ENCODE assay signal across 20 cellular contexts in the genomic region with DNA sequence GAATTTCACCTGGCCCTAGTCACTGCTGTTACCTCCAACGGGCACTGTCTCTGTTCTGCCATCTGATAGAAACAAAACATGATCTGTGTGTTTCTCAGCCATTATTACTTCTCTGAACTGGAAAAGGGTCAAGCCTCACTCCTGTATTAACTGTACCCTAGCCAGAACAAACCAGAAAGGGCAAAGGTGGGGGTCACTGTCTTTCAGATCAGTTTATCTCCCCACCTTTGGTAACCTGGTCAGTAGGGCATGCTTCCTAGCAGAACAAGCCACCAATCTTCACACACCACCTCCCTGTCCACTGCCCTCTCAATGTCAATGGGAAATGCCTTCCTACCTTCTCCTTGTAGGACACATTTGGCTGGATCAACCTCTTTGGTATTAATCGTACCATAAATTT. TPM values are rescaled to one million over a fixed set of nuclear protein-coding genes. Genes with fewer than 3 reads are reported as not detected.
DNase-seq lines count a peak whose midpoint lies in the region; ATAC-seq, FAIRE-seq and TF ChIP-seq lines count a peak whose summit lies in the region.
"Had no signal": no experiment of that assay in that cellular context is flagged by ENCODE, and none has a peak within 500 bp of the region (broad histone marks: within the 10 kb centered on the region; RNA-seq: fewer than 3 reads in every experiment).

No MANE protein-coding gene starts in this region.

- H3K79me2 ChIP-seq in HepG2 (ENCODE audit: insufficient read depth, low read length), result no peaks in the 10 kb centered on the region

- WGBS in liver, result 52% methylated on average over 2 of the region's 2 CpGs
- 73% methylated on average over 2 of the region's 2 CpGs for WGBS in HepG2 (ENCODE audit: low lambda C conversion rate)
- 91% methylated on average over 2 of the region's 2 CpGs for WGBS in mesenchymal stem cell
- WGBS in psoas muscle, 3 donors, result 24 to 54% (median 30%) methylated on average over 2 of the region's 2 CpGs

- TF ChIP-seq CTCF in liver (IDR thresholded peaks at IDR 0.05; ENCODE audit: low read depth, low read length, missing input control) (no peak), HepG2 (CRISPR knock-in tag; IDR thresholded peaks at IDR 0.05) (no peak), psoas muscle (IDR thresholded peaks at IDR 0.05) (no peak)

- H3K4me1 ChIP-seq in liver (ENCODE audit: control insufficient read depth in 4 of 4, insufficient read depth in 4 of 4, low read length in 3 of 4) (peaks cover 5 to 30% (median 17%) of the 10 kb centered on the region in 4 donors), HepG2 (ENCODE audit: insufficient read depth, low read length) (peaks cover 19% of the 10 kb centered on the region), mesenchymal stem cell (ENCODE audit: control insufficient read depth, insufficient read depth, low read depth, low read length) (peaks cover 10% of the 10 kb centered on the region), psoas muscle (peaks cover 46% of the 10 kb centered on the region)

- POLR2A ChIA-PET in HepG2 (lab: Yijun Ruan, JAX), result no interaction called here

- no peak overlapping the region for H2BK15ac ChIP-seq in mesenchymal stem cell (ENCODE audit: low read depth, poor library complexity, severe bottlenecking)

- no TSS peak for BruUV-seq in HepG2 (replicated peaks; lab: Mats Ljungman, UMichigan)

- no peak for TF ChIP-seq EP300 in HepG2 (IDR thresholded peaks at IDR 0.05; ENCODE audit: low read depth in 2 of 2, low read length in 2 of 2)
- no peak for TF ChIP-seq EP300 in HepG2 (CRISPR knock-in tag; IDR thresholded peaks at IDR 0.05; ENCODE audit: borderline replicate concordance)

- H3K18ac ChIP-seq in mesenchymal stem cell (ENCODE audit: low read depth in 1 of 2, low read length in 2 of 2), result no peak overlapping the region

- H3K23ac ChIP-seq in mesenchymal stem cell (ENCODE audit: low read length in 2 of 2), result no peak overlapping the region

- intact Hi-C loops in HepG2 (cut with micrococcal nuclease; ENCODE audit: unreplicated experiment) (no loop called here), psoas muscle (cut with DNase I) (loop anchor here in 1 of 2 donors (2.0 to 5.0 kb wide), 2 partner anchors 21 to 35 kb away; no protein-coding TSS in a partner anchor)

- H3K14ac ChIP-seq in mesenchymal stem cell (ENCODE audit: low read length in 2 of 2), result no peak overlapping the region

- no peaks in the 10 kb centered on the region for H3K79me1 ChIP-seq in mesenchymal stem cell (replicated peaks; ENCODE audit: low read length, poor library complexity, severe bottlenecking)

- FAIRE-seq in HepG2 (lab: Jason Lieb, UNC), result no peak
- FAIRE-seq: GM12892, GM18507 had no signal

- TF ChIP-seq RAD21 in liver (IDR thresholded peaks at IDR 0.05) (no peak), HepG2 (CRISPR knock-in tag; IDR thresholded peaks at IDR 0.05) (no peak)

- H3K36me3 ChIP-seq in liver (ENCODE audit: control insufficient read depth in 4 of 4, insufficient read depth in 3 of 4, low read depth in 1 of 4, low read length in 3 of 4), result no peaks in the 10 kb centered on the region
- H3K36me3 ChIP-seq in HepG2 (replicated peaks in 1 of 2; ENCODE audit: control insufficient read depth in 1 of 2, insufficient read depth in 2 of 2, low read length in 2 of 2), result peaks cover 0 to 1% of the 10 kb centered on the region in 2 experiments; a peak in 2 of 5 replicates
- peaks cover 3 to 13% of the 10 kb centered on the region in 2 experiments for H3K36me3 ChIP-seq in mesenchymal stem cell (ENCODE audit: control insufficient read depth in 1 of 2, insufficient read depth in 2 of 2, low read depth in 1 of 2, low read length in 2 of 2)
- peaks cover 0 to 42% of the 10 kb centered on the region in 2 donors for H3K36me3 ChIP-seq in psoas muscle (ENCODE audit: insufficient read depth in 1 of 2, low read depth in 1 of 2)

- DNase-seq in HepG2 (ENCODE audit: low spot score) (no peak), mesenchymal stem cell (no peak), psoas muscle (no peak), SHP77 (lab: John Stamatoyannopoulos, UW) (no peak)
- no peak for DNase-seq in stimulated activated CD4-positive, alpha-beta T cell treated with anti-CD3 and anti-CD28 coated beads, Interleukin-1b, Interleukin-23, amount 100 ng/mL, for 48 hours
- DNase-seq: 8988T; CD4-positive, alpha-beta memory T cell; DMS153; DMS79; GDM1; H7; IMR-90 had no signal

- no peak overlapping the region for H2BK120ac ChIP-seq in mesenchymal stem cell (ENCODE audit: low read depth, low read length)

- no peak for ATAC-seq in HepG2
- ATAC-seq in psoas muscle, result no peak
- ATAC-seq in GM18861 (IDR thresholded peaks at IDR 0.05; ENCODE audit: unreplicated experiment), result no peak
- ATAC-seq in HG02798 (IDR thresholded peaks at IDR 0.05; ENCODE audit: poor library complexity, unreplicated experiment), result no peak
- ATAC-seq: GM23338 had no signal

- H3K4me2 ChIP-seq in HepG2 (ENCODE audit: low read depth, low read length) (no peak overlapping the region), mesenchymal stem cell (ENCODE audit: low read length, poor library complexity, severe bottlenecking) (no peak overlapping the region)
- H3K4me2 ChIP-seq: BLaER1, GM23338 had no signal

- no peak overlapping the region for H2BK5ac ChIP-seq in mesenchymal stem cell (ENCODE audit: low read depth, low read length, poor library complexity, severe bottlenecking)

- no peak overlapping the region for H3K4ac ChIP-seq in mesenchymal stem cell (ENCODE audit: low read depth in 1 of 2, low read length in 2 of 2)

- no peaks in the 10 kb centered on the region for H4K20me1 ChIP-seq in HepG2 (ENCODE audit: insufficient read depth, low read length)
- H4K20me1 ChIP-seq: BLaER1 had no signal

- in situ Hi-C loops in HepG2 (cut with HindIII; ENCODE audit: extremely low pct_ligation_motif_present, low pct_unique_long_range_greater_than_20kb), result no loop called here

- CTCF ChIA-PET in HepG2 (lab: Yijun Ruan, JAX; ENCODE audit: low intra/inter-chr PET ratio, low total read pairs), result no interaction called here

- H3K4me3 ChIP-seq in liver (ENCODE audit: low read depth in 1 of 3, low read length in 3 of 3) (no peak overlapping the region), HepG2 (replicated peaks in 1 of 3; ENCODE audit: insufficient read depth in 1 of 3, low read depth in 2 of 3, low read length in 3 of 3) (no peak overlapping the region), mesenchymal stem cell (ENCODE audit: insufficient read depth in 1 of 2, low read depth in 1 of 2, low read length in 2 of 2) (no peak overlapping the region), psoas muscle (peak overlapping the region; percentile 78)
- H3K4me3 ChIP-seq: BLaER1, GM23338 had no signal

- H2AK5ac ChIP-seq in mesenchymal stem cell (ENCODE audit: low read length, severe bottlenecking), result no peak overlapping the region

- no peak for TF ChIP-seq POLR2A in HepG2 (IDR thresholded peaks at IDR 0.05; ENCODE audit: insufficient read depth in 1 of 2, low read depth in 2 of 2, low read length in 2 of 2)

- no peaks in the 10 kb centered on the region for H3K27me3 ChIP-seq in liver (ENCODE audit: control insufficient read depth in 4 of 4, insufficient read depth in 4 of 4, low read length in 3 of 4)
- H3K27me3 ChIP-seq in HepG2 (ENCODE audit: control insufficient read depth in 1 of 2, insufficient read depth in 2 of 2, low read length in 2 of 2), result no peaks in the 10 kb centered on the region; a peak in 1 of 5 replicates
- H3K27me3 ChIP-seq in mesenchymal stem cell (ENCODE audit: control insufficient read depth in 1 of 2, insufficient read depth in 1 of 2, low read length in 2 of 2), result no peaks in the 10 kb centered on the region
- no peaks in the 10 kb centered on the region for H3K27me3 ChIP-seq in psoas muscle (ENCODE audit: insufficient read depth in 3 of 3, low read length in 2 of 3)

- no peak overlapping the region for H4K8ac ChIP-seq in mesenchymal stem cell (ENCODE audit: low read length)

- no peak overlapping the region for H3K27ac ChIP-seq in liver (ENCODE audit: low read depth in 1 of 2, low read length in 2 of 2)
- H3K27ac ChIP-seq in HepG2 (ENCODE audit: extremely low read length, insufficient read depth, low read length), result no peak overlapping the region
- H3K27ac ChIP-seq in mesenchymal stem cell (ENCODE audit: low read length, poor library complexity, severe bottlenecking), result no peak overlapping the region
- H3K27ac ChIP-seq in psoas muscle, result peak overlapping the region; percentile 95
- H3K27ac ChIP-seq: BLaER1, HL-60 had no signal

- no peak overlapping the region for H2BK12ac ChIP-seq in mesenchymal stem cell (ENCODE audit: low read length in 2 of 2)

- H4K91ac ChIP-seq in mesenchymal stem cell (ENCODE audit: low read length), result peak overlapping the region; percentile 25

- H3K9ac ChIP-seq in liver (ENCODE audit: low read depth in 1 of 2, low read length in 2 of 2) (no peak overlapping the region), HepG2 (ENCODE audit: insufficient read depth, low read depth, low read length) (no peak overlapping the region), mesenchymal stem cell (ENCODE audit: low read length) (no peak overlapping the region)
- H3K9ac ChIP-seq: BLaER1 had no signal

- H3K9me3 ChIP-seq in liver (ENCODE audit: control insufficient read depth in 4 of 4, low read length in 3 of 4) (no peaks in the 10 kb centered on the region), HepG2 (ENCODE audit: low read length) (no peaks in the 10 kb centered on the region), mesenchymal stem cell (ENCODE audit: control insufficient read depth, low read length) (no peaks in the 10 kb centered on the region), psoas muscle (no peaks in the 10 kb centered on the region)
- H3K9me3 ChIP-seq: BLaER1 had no signal

- H2AFZ ChIP-seq in HepG2 (ENCODE audit: low read length) (no peak overlapping the region), mesenchymal stem cell (ENCODE audit: low read depth, low read length) (no peak overlapping the region)
- H2AFZ ChIP-seq: GM23338 had no signal

RNA-seq across cellular contexts. Expression of gene TRIM45, which starts 3.9 kb away (rescaled TPM):
- 1 to 10 TPM in 1 of 2 donors, under 1 TPM in 1; 0.59 to 1.5 TPM for total RNA-seq in liver
- polyA plus RNA-seq in liver, result under 1 TPM; 0.28 to 0.44 TPM
- total RNA-seq in HepG2 (2016; rRNA removed; fragmentation: Illumina TruSeq; extraction: Trizol), result 1.5 and 1.9 TPM in 2 replicates
- total RNA-seq in HepG2 (2016; cell fraction: cytosol; rRNA removed; fragmentation: Illumina TruSeq; extraction: Trizol; ENCODE audit: low read depth), result 0.35 and 1.0 TPM in 2 replicates
- total RNA-seq in HepG2 (2016; cell fraction: insoluble cytoplasmic fraction; rRNA removed; fragmentation: Illumina TruSeq; extraction: Trizol), result 1.7 and 2.3 TPM in 2 replicates
- total RNA-seq in HepG2 (2016; cell fraction: membrane; rRNA removed; fragmentation: Illumina TruSeq; extraction: Trizol), result 1.1 TPM in 2 replicates
- 2.7 and 3.3 TPM in 2 replicates for total RNA-seq in HepG2 (2016; cell fraction: nucleus; rRNA removed; fragmentation: Illumina TruSeq; extraction: Trizol)
- 2.3 and 2.8 TPM in 2 replicates for polyA plus RNA-seq in HepG2 (2011; rRNA removed)
- polyA plus RNA-seq in HepG2 (2011; cell fraction: cytosol; rRNA removed), result 1.1 and 1.2 TPM in 2 replicates
- 6.0 TPM in 2 replicates for polyA plus RNA-seq in HepG2 (2011; cell fraction: nucleus; rRNA removed)
- polyA plus RNA-seq in HepG2 (2012), result 1.0 and 1.7 TPM in 2 replicates
- 0.08 and 0.17 TPM in 2 replicates for polyA plus RNA-seq in HepG2 (2016; cell fraction: cytosol; fragmentation: Illumina TruSeq; extraction: Trizol; ENCODE audit: low read depth)
- 1.0 and 1.4 TPM in 2 replicates for polyA plus RNA-seq in HepG2 (2016; cell fraction: insoluble cytoplasmic fraction; fragmentation: Illumina TruSeq; extraction: Trizol; ENCODE audit: low read depth)
- polyA plus RNA-seq in HepG2 (2016; cell fraction: membrane; fragmentation: Illumina TruSeq; extraction: Trizol; ENCODE audit: low read depth), result 0.38 and 0.47 TPM in 2 replicates
- polyA plus RNA-seq in HepG2 (2016; cell fraction: nucleus; fragmentation: Illumina TruSeq; extraction: Trizol; ENCODE audit: insufficient read depth, low read depth), result 9.8 and 10.9 TPM in 2 replicates
- polyA minus RNA-seq in HepG2 (2011; rRNA and poly(A)+ RNA removed; ENCODE audit: low replicate concordance), result 0.48 and 6.0 TPM in 2 replicates
- polyA minus RNA-seq in HepG2 (2011; cell fraction: cytosol; rRNA and poly(A)+ RNA removed), result 0.30 and 0.44 TPM in 2 replicates
- 1.0 and 1.4 TPM in 2 replicates for polyA minus RNA-seq in HepG2 (2011; cell fraction: nucleus; rRNA and poly(A)+ RNA removed)
- polyA plus RNA-seq in mesenchymal stem cell (2013, experiment 1 of 2), result 1.7 TPM
- polyA plus RNA-seq in mesenchymal stem cell (2013, experiment 2 of 2), result 1.8 TPM
- 10 to 100 TPM in 3 of 4 donors, 1 to 10 TPM in 1; 7.3 to 25.4 (median 13.2) TPM for total RNA-seq in psoas muscle
- polyA plus RNA-seq in psoas muscle, result 10 to 100 TPM in 1 of 3 donors, 1 to 10 TPM in 2; 3.3 to 17.1 (median 8.4) TPM

RNA-seq across cellular contexts. Expression of gene TTF2, which starts 57.6 kb away (rescaled TPM):
- 10 to 100 TPM in 1 of 2 donors, 1 to 10 TPM in 1; 2.8 to 16.9 TPM for total RNA-seq in liver
- 1 to 10 TPM; 1.3 to 2.8 TPM for polyA plus RNA-seq in liver
- 48.9 and 58.0 TPM in 2 replicates for total RNA-seq in HepG2 (2016; rRNA removed; fragmentation: Illumina TruSeq; extraction: Trizol)
- total RNA-seq in HepG2 (2016; cell fraction: cytosol; rRNA removed; fragmentation: Illumina TruSeq; extraction: Trizol; ENCODE audit: low read depth), result 3.5 and 4.8 TPM in 2 replicates
- total RNA-seq in HepG2 (2016; cell fraction: insoluble cytoplasmic fraction; rRNA removed; fragmentation: Illumina TruSeq; extraction: Trizol), result 45.2 and 56.7 TPM in 2 replicates
- total RNA-seq in HepG2 (2016; cell fraction: membrane; rRNA removed; fragmentation: Illumina TruSeq; extraction: Trizol), result 6.4 and 10.0 TPM in 2 replicates
- 60.7 and 62.4 TPM in 2 replicates for total RNA-seq in HepG2 (2016; cell fraction: nucleus; rRNA removed; fragmentation: Illumina TruSeq; extraction: Trizol)
- 12.7 and 12.8 TPM in 2 replicates for polyA plus RNA-seq in HepG2 (2011; rRNA removed)
- 6.0 and 7.1 TPM in 2 replicates for polyA plus RNA-seq in HepG2 (2011; cell fraction: cytosol; rRNA removed)
- 17.3 and 19.0 TPM in 2 replicates for polyA plus RNA-seq in HepG2 (2011; cell fraction: nucleus; rRNA removed)
- 8.6 and 12.6 TPM in 2 replicates for polyA plus RNA-seq in HepG2 (2012)
- 1.1 and 1.5 TPM in 2 replicates for polyA plus RNA-seq in HepG2 (2016; cell fraction: cytosol; fragmentation: Illumina TruSeq; extraction: Trizol; ENCODE audit: low read depth)
- 29.5 and 36.3 TPM in 2 replicates for polyA plus RNA-seq in HepG2 (2016; cell fraction: insoluble cytoplasmic fraction; fragmentation: Illumina TruSeq; extraction: Trizol; ENCODE audit: low read depth)
- 2.6 and 3.9 TPM in 2 replicates for polyA plus RNA-seq in HepG2 (2016; cell fraction: membrane; fragmentation: Illumina TruSeq; extraction: Trizol; ENCODE audit: low read depth)
- polyA plus RNA-seq in HepG2 (2016; cell fraction: nucleus; fragmentation: Illumina TruSeq; extraction: Trizol; ENCODE audit: insufficient read depth, low read depth), result 56.2 and 63.3 TPM in 2 replicates
- 10.8 and 35.1 TPM in 2 replicates for polyA minus RNA-seq in HepG2 (2011; rRNA and poly(A)+ RNA removed; ENCODE audit: low replicate concordance)
- polyA minus RNA-seq in HepG2 (2011; cell fraction: cytosol; rRNA and poly(A)+ RNA removed), result 8.1 and 9.0 TPM in 2 replicates
- 15.7 and 23.4 TPM in 2 replicates for polyA minus RNA-seq in HepG2 (2011; cell fraction: nucleus; rRNA and poly(A)+ RNA removed)
- polyA plus RNA-seq in mesenchymal stem cell (2013, experiment 1 of 2), result 5.1 TPM
- polyA plus RNA-seq in mesenchymal stem cell (2013, experiment 2 of 2), result 6.3 TPM
- 10 to 100 TPM; 14.3 to 27.7 (median 17.1) TPM for total RNA-seq in psoas muscle
- 1 to 10 TPM; 3.5 to 7.3 (median 7.2) TPM for polyA plus RNA-seq in psoas muscle
